9 cellular contexts compared by ENCODE assay signal in genomic region chr14:35401853-35402252, GRCh38. TPM values are rescaled to one million over a fixed set of nuclear protein-coding genes. Genes with fewer than 3 reads are reported as not detected.
DNase-seq lines count a peak whose midpoint lies in the region; TF ChIP-seq lines count a peak whose summit lies in the region.
"Had no signal": no experiment of that assay in that cellular context is flagged by ENCODE, and none has a peak within 500 bp of the region (broad histone marks: within the 10 kb centered on the region; RNA-seq: fewer than 3 reads in every experiment).

No MANE protein-coding gene starts in this region.

- H3K9me2 ChIP-seq in OCI-LY1 (ENCODE audit: low read depth, low read length): no peaks in the 10 kb centered on the region

- no peak for TF ChIP-seq POLR2A in suprapubic skin (IDR thresholded peaks at IDR 0.05)

- H3K4me1 ChIP-seq in OCI-LY1 (ENCODE audit: insufficient read depth, low read length, severe bottlenecking) (peaks cover 52% of the 10 kb centered on the region), liver (ENCODE audit: control insufficient read depth in 4 of 4, insufficient read depth in 4 of 4, low read length in 3 of 4) (peaks cover 1 to 52% (median 26%) of the 10 kb centered on the region in 4 donors), suprapubic skin (peaks cover 76% of the 10 kb centered on the region)

- TF ChIP-seq RAD21 in liver (IDR thresholded peaks at IDR 0.05): no peak

- H3K4me2 ChIP-seq in OCI-LY1 (ENCODE audit: low read length): peak overlapping the region; percentile 97; the same call in 1 of the 2 replicates

- TF ChIP-seq CTCF in OCI-LY1 (IDR thresholded peaks at IDR 0.05; ENCODE audit: low read length) (no peak), brain microvascular endothelial cell (IDR thresholded peaks at IDR 0.05; ENCODE audit: low read depth, low read length, missing control alignments) (no peak), liver (IDR thresholded peaks at IDR 0.05; ENCODE audit: low read depth, low read length, missing input control) (no peak), suprapubic skin (IDR thresholded peaks at IDR 0.05) (no peak)

- H3K9ac ChIP-seq in OCI-LY1 (ENCODE audit: low read length) (no peak overlapping the region; the same call in 1 of the 2 replicates), liver (ENCODE audit: low read depth in 1 of 2, low read length in 2 of 2) (peak overlapping the region; percentile 99 to 100)

- no peaks in the 10 kb centered on the region for H3F3A ChIP-seq in OCI-LY1 (ENCODE audit: insufficient read depth, low read length)

- TF ChIP-seq EP300 in suprapubic skin (IDR thresholded peaks at IDR 0.05): no peak

- no peaks in the 10 kb centered on the region for H4K20me1 ChIP-seq in OCI-LY1 (ENCODE audit: insufficient read depth, low read length)

- DNase-seq in brain microvascular endothelial cell: no peak
- DNase-seq in suprapubic skin (ENCODE audit: low spot score in 2 of 2): no peak
- no peak for DNase-seq in OCI-M1 (lab: John Stamatoyannopoulos, UW)
- no peak for DNase-seq in putamen (ENCODE audit: low spot score)
- DNase-seq in NCI-H1105 treated with DMSO at 0.1 percent for 48 hours (lab: John Stamatoyannopoulos, UW): no peak
- DNase-seq: HCEC 1CT, NCI-H526 treated with DMSO at 0.1 percent for 48 hours had no signal

- H3K79me2 ChIP-seq in OCI-LY1 (ENCODE audit: insufficient read depth, low read length): no peaks in the 10 kb centered on the region

- H3K4me3 ChIP-seq in OCI-LY1 (ENCODE audit: low read depth, low read length, poor library complexity, severe bottlenecking) (peak overlapping the region; percentile 91), brain microvascular endothelial cell (ENCODE audit: low read depth, low read length) (peak overlapping the region; percentile 63), liver (ENCODE audit: low read depth in 1 of 3, low read length in 3 of 3) (peak overlapping the region; percentile 80 to 96 (median 83)), suprapubic skin (peak overlapping the region; percentile 97)

- H3K36me3 ChIP-seq in OCI-LY1 (ENCODE audit: insufficient read depth, low read length) (peaks cover 44% of the 10 kb centered on the region), brain microvascular endothelial cell (replicated peaks) (peaks cover 37% of the 10 kb centered on the region), liver (ENCODE audit: control insufficient read depth in 4 of 4, insufficient read depth in 3 of 4, low read depth in 1 of 4, low read length in 3 of 4) (peaks cover 17 to 34% (median 25%) of the 10 kb centered on the region in 4 donors), suprapubic skin (peaks cover 45% of the 10 kb centered on the region)

- H3K9me3 ChIP-seq in OCI-LY1 (ENCODE audit: low read length) (no peaks in the 10 kb centered on the region), liver (ENCODE audit: control insufficient read depth in 4 of 4, low read length in 3 of 4) (no peaks in the 10 kb centered on the region), suprapubic skin (no peaks in the 10 kb centered on the region)

- WGBS in liver: 5% methylated on average over 8 of the region's 8 CpGs
- 15% methylated on average over 8 of the region's 8 CpGs for WGBS in suprapubic skin

- no peak overlapping the region for H2AFZ ChIP-seq in OCI-LY1 (ENCODE audit: low read length)

- no peak overlapping the region for H3K27ac ChIP-seq in OCI-LY1 (ENCODE audit: low read depth, low read length, poor library complexity, severe bottlenecking)
- H3K27ac ChIP-seq in brain microvascular endothelial cell: no peak overlapping the region
- H3K27ac ChIP-seq in liver (ENCODE audit: low read depth in 1 of 2, low read length in 2 of 2): peak overlapping the region; percentile 97 to 99
- peak overlapping the region; percentile 100 for H3K27ac ChIP-seq in suprapubic skin

- in situ Hi-C loops in brain microvascular endothelial cell (cut with HindIII; ENCODE audit: low pct_ligation_motif_present, low sequenced_read_pairs): loop anchor here (25.0 kb wide), 1 partner anchor 315 kb away; no protein-coding TSS in a partner anchor

- H3K27me3 ChIP-seq in OCI-LY1 (ENCODE audit: insufficient read depth, low read length) (no peaks in the 10 kb centered on the region), brain microvascular endothelial cell (replicated peaks) (no peaks in the 10 kb centered on the region), liver (ENCODE audit: control insufficient read depth in 4 of 4, insufficient read depth in 4 of 4, low read length in 3 of 4) (no peaks in the 10 kb centered on the region), suprapubic skin (no peaks in the 10 kb centered on the region)

TF ChIP-seq in liver, 16 proteins besides CTCF, POLR2A, EP300 and RAD21:
- TF ChIP-seq NR2F2 (IDR thresholded peaks at IDR 0.05): no peak
- peak in 1 of 2 donors; percentile 10 for TF ChIP-seq GABPA (IDR thresholded peaks at IDR 0.05 in 1 of 2, conservative IDR thresholded peaks at IDR 0.05 in 1 of 2)
- peak; percentile 7 for TF ChIP-seq TAF1 (conservative IDR thresholded peaks at IDR 0.05)

RNA-seq across cellular contexts. Expression of gene NFKBIA, which starts 2.7 kb away (rescaled TPM):
- 100 to 1,000 TPM in 1 of 2 donors, 10 to 100 TPM in 1; 46.9 to 120 TPM for total RNA-seq in liver
- polyA plus RNA-seq in liver: 100 to 1,000 TPM in 1 of 2 donors, 10 to 100 TPM in 1; 52.9 to 204 TPM
- 100 to 1,000 TPM; 510 to 768 (median 735) TPM for total RNA-seq in suprapubic skin

Comparison
In these comparisons a context has a peak if more than half of its experiments do, and no peak if none do; other contexts are left out.
1. H3K27ac ChIP-seq: peak in liver (2 of 2) and suprapubic skin (single experiment); none in OCI-LY1 (single experiment) and brain microvascular endothelial cell (single experiment).
2. RNA of gene NFKBIA, which starts 2.7 kb away (total RNA-seq): 510 to 768 TPM in suprapubic skin; 46.9 to 120 TPM in liver; every median in the first group is over 4 times any median in the second.
3. Peak in every context shown above with its lines, with median percentiles within 50 percentile points of each other: H3K4me3 ChIP-seq.